8 cellular contexts compared by ENCODE assay signal in genomic region chr17:82518826-82519810, GRCh38.
DNase-seq lines count a peak whose midpoint lies in the region; ATAC-seq and TF ChIP-seq lines count a peak whose summit lies in the region.

FOXK2 (plus strand) TSS chr17:82519732; CDS start chr17:82519889, 157 bp downstream.

- H3K27ac ChIP-seq in cingulate gyrus (ENCODE audit: low read depth, low read length), result peak within 1 kb of the TSS; percentile 86

- DNase-seq in Ammon's horn (ENCODE audit: low spot score), result peak; percentile 96
- peak; percentile 75 for DNase-seq in NCI-H526 treated with DMSO at 0.1 percent for 48 hours (lab: John Stamatoyannopoulos, UW)
- peak; percentile 94 for DNase-seq in activated CD4-positive, alpha-beta T cell treated with anti-CD3 and anti-CD28 coated beads for 48 hours
- DNase-seq in kidney tubule cell (ENCODE audit: low spot score), result peak; percentile 96
- DNase-seq in stimulated activated CD4-positive, alpha-beta T cell treated with anti-CD3 and anti-CD28 coated beads, Interleukin-15, amount 100 ng/mL, for 48 hours (ENCODE audit: low read depth in 2 of 2), result peak; percentile 82 to 92

- ATAC-seq in HG03378 (IDR thresholded peaks at IDR 0.05; ENCODE audit: unreplicated experiment), result peak; percentile 57

- TF ChIP-seq POLR2A in GM19099 (IDR thresholded peaks at IDR 0.05; ENCODE audit: extremely low read depth, insufficient read length, low read depth), result peak; percentile 74

Comparison
In these comparisons a context has a peak if more than half of its experiments do, and no peak if none do; other contexts are left out.
1. Peak in every context shown above with its lines: DNase-seq, ATAC-seq and H3K27ac ChIP-seq.